Comparison of ENCODE assay signal across 14 cellular contexts in the genomic region with DNA sequence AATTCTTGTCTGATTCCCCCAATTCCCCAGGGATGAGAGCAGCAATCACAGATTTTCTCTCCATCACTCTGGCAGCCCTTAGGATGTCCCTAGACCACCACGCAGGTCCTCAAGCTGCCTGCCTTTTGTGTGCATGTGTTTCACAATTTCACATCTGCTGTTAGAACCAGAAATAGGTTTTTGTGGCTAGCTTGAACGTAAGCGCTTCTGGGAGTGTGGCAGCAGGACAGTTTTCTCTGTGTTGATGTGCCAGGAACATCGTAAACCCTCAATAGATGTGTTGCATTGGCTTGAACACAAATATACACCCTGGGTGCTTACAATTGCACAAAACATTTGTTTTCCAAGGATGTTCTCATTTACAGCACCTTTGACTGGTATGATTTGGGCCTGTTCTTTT.
"Had no signal": no experiment of that assay in that cellular context is flagged by ENCODE, and none has a peak within 500 bp of the region (broad histone marks: within the 10 kb centered on the region; RNA-seq: fewer than 3 reads in every experiment).

No MANE protein-coding gene starts in this region.

- H3K4me1 ChIP-seq: prostate gland, right lobe of liver, spleen, stomach had no signal

- H3K9me3 ChIP-seq: prostate gland, right lobe of liver, spleen, stomach, thoracic aorta had no signal

- DNase-seq: activated CD4-positive, alpha-beta T cell treated with anti-CD3 and anti-CD28 coated beads for 4 hours; activated CD8-positive, alpha-beta T cell treated with anti-CD3 and anti-CD28 coated beads for 36 hours; activated gamma-delta T cell; activated T-cell treated with anti-CD3 and anti-CD28 coated beads, Interleukin-2, amount 50 U/mL, for 48 hours; erythroblast; kidney glomerular epithelial cell; mesenchymal stem cell; nephron progenitor cell; right lobe of liver; spleen; stomach; T-helper 17 cell had no signal

- H3K4me3 ChIP-seq: prostate gland, right lobe of liver, spleen, stomach, thoracic aorta had no signal

- H3K27me3 ChIP-seq: right lobe of liver, stomach had no signal

- H3K36me3 ChIP-seq: prostate gland, right lobe of liver, spleen, stomach, thoracic aorta had no signal

- H3K27ac ChIP-seq: prostate gland, right lobe of liver, spleen, stomach, thoracic aorta had no signal
